Comparison of ENCODE assay signal across 18 cellular contexts in the genomic region with DNA sequence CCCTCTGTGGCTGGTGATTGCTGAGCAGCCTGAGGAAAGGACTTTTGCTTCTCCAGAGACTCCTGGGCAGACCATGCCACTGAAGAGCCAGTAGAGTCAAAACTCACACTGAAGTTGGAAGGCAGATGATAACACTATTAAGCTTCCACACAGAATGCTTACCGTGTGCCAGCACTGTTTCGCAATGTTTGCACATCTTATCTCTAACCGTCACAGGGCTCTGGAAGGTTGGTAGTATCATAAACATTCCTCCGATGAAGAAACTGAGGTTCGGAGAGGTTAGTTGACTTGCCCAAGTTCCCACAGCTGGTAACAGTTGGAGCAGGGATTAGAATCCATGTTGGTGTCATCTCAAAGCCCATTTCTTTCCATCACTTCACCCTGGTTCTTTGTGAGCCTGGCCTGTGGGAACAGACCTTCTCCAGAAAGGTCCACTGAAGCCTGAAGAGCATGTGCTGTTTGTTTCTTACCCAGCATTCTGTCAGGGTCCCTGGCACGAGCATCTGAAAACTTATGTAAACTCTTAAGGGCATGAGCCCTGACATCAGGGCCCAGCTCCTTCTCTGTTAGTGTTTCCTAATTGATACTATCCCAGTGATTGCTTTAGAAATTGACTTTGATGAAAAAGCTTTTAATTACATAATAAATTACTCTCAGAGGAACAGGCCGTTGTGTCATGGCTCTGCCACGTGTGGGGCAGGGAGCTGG.
DNase-seq lines count a peak whose midpoint lies in the region; ATAC-seq and TF ChIP-seq lines count a peak whose summit lies in the region.
"Had no signal": no experiment of that assay in that cellular context is flagged by ENCODE, and none has a peak within 500 bp of the region (broad histone marks: within the 10 kb centered on the region; RNA-seq: fewer than 3 reads in every experiment).

No MANE protein-coding gene starts in this region.

- DNase-seq in Right ventricle myocardium superior (no peak), Right ventricle myocardium inferior (ENCODE audit: missing footprints) (no peak), colonic mucosa (peak; percentile 85), lung (ENCODE audit: low spot score) (peak; percentile 18), NCI-H1930 (lab: John Stamatoyannopoulos, UW) (no peak)
- DNase-seq in naive thymus-derived CD4-positive, alpha-beta T cell = no peak
- no peak for DNase-seq in activated naive CD4-positive, alpha-beta T cell treated with anti-CD3 and anti-CD28 coated beads, Interleukin-2, amount 10 ng/mL, durations not matched to agents 7 days and 5 days
- DNase-seq: cortex of kidney, DMS53, NCI-H1092, NCI-H510A had no signal

- H3K9me3 Mint-ChIP-seq in naive thymus-derived CD4-positive, alpha-beta T cell = no peaks in the 10 kb centered on the region
- H3K9me3 Mint-ChIP-seq in activated naive CD4-positive, alpha-beta T cell treated with anti-CD3 and anti-CD28 coated beads, Interleukin-2, amount 10 ng/mL, durations not matched to agents 7 days and 5 days = no peaks in the 10 kb centered on the region
- H3K9me3 Mint-ChIP-seq: activated naive CD4-positive, alpha-beta T cell treated with anti-CD3 and anti-CD28 coated beads, Interleukin-2, amount 50 U/mL, for 72 hours; neural crest cell; T-helper 2 cell treated with Interferon-gamma antibody and Interleukin-4, amounts not matched to agents 5 μg/mL and 100 μg/mL, for 36 hours; type B pancreatic cell had no signal

- peaks cover 0 to 1% (median 0%) of the 10 kb centered on the region in 7 donors for H3K4me1 Mint-ChIP-seq in naive thymus-derived CD4-positive, alpha-beta T cell
- H3K4me1 Mint-ChIP-seq in activated naive CD4-positive, alpha-beta T cell treated with anti-CD3 and anti-CD28 coated beads, Interleukin-2, amount 10 ng/mL, durations not matched to agents 7 days and 5 days = no peaks in the 10 kb centered on the region

- no peak overlapping the region for H3K4me3 Mint-ChIP-seq in naive thymus-derived CD4-positive, alpha-beta T cell
- no peak overlapping the region for H3K4me3 Mint-ChIP-seq in activated naive CD4-positive, alpha-beta T cell treated with anti-CD3 and anti-CD28 coated beads, Interleukin-2, amount 10 ng/mL, durations not matched to agents 7 days and 5 days
- H3K4me3 Mint-ChIP-seq: neural crest cell; T-helper 2 cell treated with Interferon-gamma antibody and Interleukin-4, amounts not matched to agents 5 μg/mL and 100 μg/mL, for 36 hours; type B pancreatic cell had no signal

- no peak overlapping the region for H3K27ac Mint-ChIP-seq in naive thymus-derived CD4-positive, alpha-beta T cell
- no peak overlapping the region for H3K27ac Mint-ChIP-seq in activated naive CD4-positive, alpha-beta T cell treated with anti-CD3 and anti-CD28 coated beads, Interleukin-2, amount 10 ng/mL, durations not matched to agents 7 days and 5 days
- H3K27ac Mint-ChIP-seq: activated naive CD4-positive, alpha-beta T cell treated with anti-CD3 and anti-CD28 coated beads, Interleukin-2, amount 50 U/mL, for 72 hours; T-helper 2 cell treated with Interferon-gamma antibody and Interleukin-4, amounts not matched to agents 5 μg/mL and 100 μg/mL, for 36 hours; type B pancreatic cell had no signal

- peak overlapping the region; percentile 49 for H3K27ac ChIP-seq in colonic mucosa
- no peak overlapping the region for H3K27ac ChIP-seq in lung (ENCODE audit: low read depth in 1 of 2, low read length in 1 of 2)
- H3K27ac ChIP-seq in naive thymus-derived CD4-positive, alpha-beta T cell (ENCODE audit: low read depth, low read length) = no peak overlapping the region
- H3K27ac ChIP-seq: Peyer's patch had no signal

- no peaks in the 10 kb centered on the region for H3K36me3 Mint-ChIP-seq in naive thymus-derived CD4-positive, alpha-beta T cell
- H3K36me3 Mint-ChIP-seq in activated naive CD4-positive, alpha-beta T cell treated with anti-CD3 and anti-CD28 coated beads, Interleukin-2, amount 10 ng/mL, durations not matched to agents 7 days and 5 days = no peaks in the 10 kb centered on the region
- H3K36me3 Mint-ChIP-seq: activated naive CD4-positive, alpha-beta T cell treated with anti-CD3 and anti-CD28 coated beads, Interleukin-2, amount 50 U/mL, for 72 hours; type B pancreatic cell had no signal

- CTCF ChIA-PET in naive thymus-derived CD4-positive, alpha-beta T cell (lab: Charles Lee) = no interaction called here
- CTCF ChIA-PET in activated naive CD4-positive, alpha-beta T cell treated with anti-CD3 and anti-CD28 coated beads, Interleukin-2, amount 10 ng/mL, durations not matched to agents 7 days and 5 days (lab: Charles Lee) = interaction anchor here (1.4 to 1.5 kb wide), 3 partner anchors 9 to 11 kb away, joined by 3 to 7 read pairs (median 4); no protein-coding TSS in a partner anchor

- H3K4me1 ChIP-seq in colonic mucosa (peaks cover 8% of the 10 kb centered on the region), lung (ENCODE audit: control insufficient read depth in 2 of 2, insufficient read depth in 2 of 2, low read length in 2 of 2) (peaks cover 0 to 1% of the 10 kb centered on the region in 2 donors)
- H3K4me1 ChIP-seq in naive thymus-derived CD4-positive, alpha-beta T cell (ENCODE audit: control insufficient read depth in 2 of 2, insufficient read depth in 2 of 2, low read length in 2 of 2) = no peaks in the 10 kb centered on the region

- no peaks in the 10 kb centered on the region for H3K9me3 ChIP-seq in colonic mucosa
- H3K9me3 ChIP-seq in lung (ENCODE audit: control insufficient read depth in 2 of 2, insufficient read depth in 1 of 2, low read length in 1 of 2) = no peaks in the 10 kb centered on the region
- no peaks in the 10 kb centered on the region for H3K9me3 ChIP-seq in naive thymus-derived CD4-positive, alpha-beta T cell (ENCODE audit: control insufficient read depth in 2 of 3, low read length in 3 of 3)
- H3K9me3 ChIP-seq: Peyer's patch had no signal

- H3K36me3 ChIP-seq in colonic mucosa (no peaks in the 10 kb centered on the region), lung (ENCODE audit: control insufficient read depth in 2 of 2, insufficient read depth in 2 of 2, low read length in 2 of 2) (no peaks in the 10 kb centered on the region)
- no peaks in the 10 kb centered on the region for H3K36me3 ChIP-seq in naive thymus-derived CD4-positive, alpha-beta T cell (ENCODE audit: control insufficient read depth in 2 of 3, insufficient read depth in 3 of 3, low read length in 3 of 3)
- H3K36me3 ChIP-seq: Peyer's patch had no signal

- H3K27me3 Mint-ChIP-seq in naive thymus-derived CD4-positive, alpha-beta T cell = no peaks in the 10 kb centered on the region
- no peaks in the 10 kb centered on the region for H3K27me3 Mint-ChIP-seq in activated naive CD4-positive, alpha-beta T cell treated with anti-CD3 and anti-CD28 coated beads, Interleukin-2, amount 10 ng/mL, durations not matched to agents 7 days and 5 days

- peak; percentile 73 for ATAC-seq in Right ventricle myocardium superior (ENCODE audit: poor library complexity)
- no peak for ATAC-seq in Right ventricle myocardium inferior
- no peak for ATAC-seq in lung (ENCODE audit: insufficient read depth, low FRiP score)
- no peak for ATAC-seq in naive thymus-derived CD4-positive, alpha-beta T cell
- no peak for ATAC-seq in GM18505 (IDR thresholded peaks at IDR 0.05; ENCODE audit: unreplicated experiment)
- ATAC-seq: activated naive CD4-positive, alpha-beta T cell treated with anti-CD3 and anti-CD28 coated beads, Interleukin-2, amount 50 U/mL, for 72 hours had no signal

- no peak for TF ChIP-seq POLR2A in GM18505 (IDR thresholded peaks at IDR 0.05; ENCODE audit: borderline replicate concordance, extremely low read depth, insufficient read depth, insufficient read length)

- H3K4me3 ChIP-seq in colonic mucosa = no peak overlapping the region
- H3K4me3 ChIP-seq in lung = no peak overlapping the region
- H3K4me3 ChIP-seq in naive thymus-derived CD4-positive, alpha-beta T cell (ENCODE audit: low read length) = no peak overlapping the region
- H3K4me3 ChIP-seq: GM12878, Peyer's patch had no signal

- intact Hi-C loops in Right ventricle myocardium superior (cut with DNase I) (no loop called here), Right ventricle myocardium inferior (cut with DNase I) (no loop called here), colonic mucosa (cut with DNase I) (no loop called here)
- intact Hi-C loops in naive thymus-derived CD4-positive, alpha-beta T cell (cut with micrococcal nuclease) = no loop called here

- POLR2A ChIA-PET in naive thymus-derived CD4-positive, alpha-beta T cell (lab: Charles Lee) = no interaction called here

- 20 to 32% methylated on average over 8 of the region's 8 CpGs for WGBS in lung, 2 donors

- no peaks in the 10 kb centered on the region for H3K27me3 ChIP-seq in colonic mucosa
- H3K27me3 ChIP-seq in lung (ENCODE audit: control insufficient read depth, insufficient read depth) = no peaks in the 10 kb centered on the region
- no peaks in the 10 kb centered on the region for H3K27me3 ChIP-seq in naive thymus-derived CD4-positive, alpha-beta T cell (ENCODE audit: control insufficient read depth in 2 of 2, insufficient read depth in 2 of 2, low read length in 2 of 2)
- H3K27me3 ChIP-seq: Peyer's patch had no signal

- H3K9ac ChIP-seq in colonic mucosa (ENCODE audit: low read depth in 2 of 2, low read length in 2 of 2) = peak overlapping the region in 1 of 2 donors; percentile 3

- TF ChIP-seq CTCF in colonic mucosa (IDR thresholded peaks at IDR 0.05) = no peak
- TF ChIP-seq CTCF in lung (IDR thresholded peaks at IDR 0.05; ENCODE audit: control extremely low read depth, extremely low read depth) = no peak

Comparison
In these comparisons a context has a peak if more than half of its experiments do, and no peak if none do; other contexts are left out.
1. DNase-seq: peak in colonic mucosa (single experiment) and lung (single experiment); none in Right ventricle myocardium superior (single experiment), Right ventricle myocardium inferior (single experiment), NCI-H1930 (0 of 2), naive thymus-derived CD4-positive, alpha-beta T cell (0 of 9) and activated naive CD4-positive, alpha-beta T cell treated with anti-CD3 and anti-CD28 coated beads, Interleukin-2, amount 10 ng/mL, durations not matched to agents 7 days and 5 days (single experiment).